ENCODE assay signal across 2 cellular contexts in genomic region chr19:55452381-55453325, GRCh38.
TF ChIP-seq lines count a peak whose summit lies in the region.

No MANE protein-coding gene starts in this region.

TF ChIP-seq in WTC11, 78 proteins besides CTCF, POLR2A, EP300 and RAD21:
- TF ChIP-seq USF1 (CRISPR knock-in tag; IDR thresholded peaks at IDR 0.05) (no peak), SP1 (CRISPR knock-in tag; conservative IDR thresholded peaks at IDR 0.05) (peak; percentile 95), E2F5 (CRISPR knock-in tag; IDR thresholded peaks at IDR 0.05) (0 out of 2 replicates have a peak, but pooled peaks have one; percentile 33), FOXJ3 (CRISPR knock-in tag; IDR thresholded peaks at IDR 0.05; ENCODE audit: borderline replicate concordance) (no peak), NFYB (CRISPR knock-in tag; conservative IDR thresholded peaks at IDR 0.05; ENCODE audit: low read depth) (peak; percentile 76), ERG (CRISPR knock-in tag; IDR thresholded peaks at IDR 0.05) (no peak), NFE2L1 (CRISPR knock-in tag; IDR thresholded peaks at IDR 0.05) (no peak), JUN (CRISPR knock-in tag; IDR thresholded peaks at IDR 0.05) (no peak), FOXP1 (CRISPR knock-in tag; IDR thresholded peaks at IDR 0.05; ENCODE audit: borderline replicate concordance) (0 out of 2 replicates have a peak, but pooled peaks have one; percentile 44), ATF6 (CRISPR knock-in tag; IDR thresholded peaks at IDR 0.05) (no peak), EMX1 (CRISPR knock-in tag; IDR thresholded peaks at IDR 0.05) (peak; percentile 86; the same call in 1 of the 2 replicates)
- TF ChIP-seq, protein P1, sequence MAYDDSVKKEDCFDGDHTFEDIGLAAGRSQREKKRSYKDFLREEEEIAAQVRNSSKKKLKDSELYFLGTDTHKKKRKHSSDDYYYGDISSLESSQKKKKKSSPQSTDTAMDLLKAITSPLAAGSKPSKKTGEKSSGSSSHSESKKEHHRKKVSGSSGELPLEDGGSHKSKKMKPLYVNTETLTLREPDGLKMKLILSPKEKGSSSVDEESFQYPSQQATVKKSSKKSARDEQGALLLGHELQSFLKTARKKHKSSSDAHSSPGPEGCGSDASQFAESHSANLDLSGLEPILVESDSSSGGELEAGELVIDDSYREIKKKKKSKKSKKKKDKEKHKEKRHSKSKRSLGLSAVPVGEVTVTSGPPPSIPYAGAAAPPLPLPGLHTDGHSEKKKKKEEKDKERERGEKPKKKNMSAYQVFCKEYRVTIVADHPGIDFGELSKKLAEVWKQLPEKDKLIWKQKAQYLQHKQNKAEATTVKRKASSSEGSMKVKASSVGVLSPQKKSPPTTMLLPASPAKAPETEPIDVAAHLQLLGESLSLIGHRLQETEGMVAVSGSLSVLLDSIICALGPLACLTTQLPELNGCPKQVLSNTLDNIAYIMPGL (CRISPR knock-in tag; IDR thresholded peaks at IDR 0.05): peak; percentile 43; the same call in 1 of the 2 replicates
- TF ChIP-seq, protein P2, sequence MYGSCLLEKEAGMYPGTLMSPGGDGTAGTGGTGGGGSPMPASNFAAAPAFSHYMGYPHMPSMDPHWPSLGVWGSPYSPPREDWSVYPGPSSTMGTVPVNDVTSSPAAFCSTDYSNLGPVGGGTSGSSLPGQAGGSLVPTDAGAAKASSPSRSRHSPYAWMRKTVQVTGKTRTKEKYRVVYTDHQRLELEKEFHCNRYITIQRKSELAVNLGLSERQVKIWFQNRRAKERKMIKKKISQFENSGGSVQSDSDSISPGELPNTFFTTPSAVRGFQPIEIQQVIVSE (CRISPR knock-in tag; IDR thresholded peaks at IDR 0.05; ENCODE audit: borderline replicate concordance): no peak

TF ChIP-seq in H1, 55 proteins besides CTCF, POLR2A, EP300 and RAD21 (continues in another document):
- TF ChIP-seq SIN3A (conservative IDR thresholded peaks at IDR 0.05 in 1 of 2, IDR thresholded peaks at IDR 0.05 in 1 of 2; ENCODE audit: low read depth in 1 of 2, low read length in 2 of 2) (peak in 1 of 2 experiments; percentile 28; a peak in 1 of 4 replicates), TBP (IDR thresholded peaks at IDR 0.05; ENCODE audit: low read depth, low read length) (0 out of 2 replicates have a peak, but pooled peaks have one; percentile 6), SP1 (IDR thresholded peaks at IDR 0.05; ENCODE audit: low read depth, low read length) (peak; percentile 94; the same call in 1 of the 2 replicates), POLR2AphosphoS5 (IDR thresholded peaks at IDR 0.05; ENCODE audit: low read depth, low read length) (no peak), RBBP5 (IDR thresholded peaks at IDR 0.05; ENCODE audit: borderline replicate concordance, low read depth, low read length) (no peak), TAF1 (IDR thresholded peaks at IDR 0.05; ENCODE audit: low read depth, low read length) (no peak), MAFK (IDR thresholded peaks at IDR 0.05; ENCODE audit: low read depth, low read length) (no peak), CHD2 (IDR thresholded peaks at IDR 0.05; ENCODE audit: low read length) (peak; percentile 36; the same call in 1 of the 2 replicates), BRCA1 (IDR thresholded peaks at IDR 0.05; ENCODE audit: low read depth, low read length) (no peak), ASH2L (IDR thresholded peaks at IDR 0.05; ENCODE audit: low read length) (no peak), RFX5 (IDR thresholded peaks at IDR 0.05; ENCODE audit: borderline replicate concordance, low read depth, low read length) (no peak), NRF1 (IDR thresholded peaks at IDR 0.05; ENCODE audit: low read depth, low read length) (no peak), RNF2 (IDR thresholded peaks at IDR 0.05; ENCODE audit: borderline replicate concordance, low read depth, low read length, missing control alignments, poor library complexity, severe bottlenecking) (no peak), SP4 (IDR thresholded peaks at IDR 0.05; ENCODE audit: low read length) (peak; percentile 87), SUZ12 (IDR thresholded peaks at IDR 0.05; ENCODE audit: low read length) (no peak; the same call in 1 of the 2 replicates), HDAC6 (IDR thresholded peaks at IDR 0.05; ENCODE audit: low read depth, low read length) (no peak), SIRT6 (IDR thresholded peaks at IDR 0.05; ENCODE audit: low read length) (no peak), CHD1 (IDR thresholded peaks at IDR 0.05; ENCODE audit: low read depth, low read length) (peak; percentile 84), BACH1 (IDR thresholded peaks at IDR 0.05; ENCODE audit: low read length) (no peak; the same call in 1 of the 2 replicates), JUN (IDR thresholded peaks at IDR 0.05; ENCODE audit: low read depth, low read length) (no peak), JUND (IDR thresholded peaks at IDR 0.05; ENCODE audit: low read length) (peak; percentile 85), TEAD4 (IDR thresholded peaks at IDR 0.05; ENCODE audit: low read depth, low read length) (no peak), RXRA (IDR thresholded peaks at IDR 0.05; ENCODE audit: insufficient read depth, low read depth, low read length) (no peak), SAP30 (IDR thresholded peaks at IDR 0.05; ENCODE audit: insufficient read depth, insufficient replicate concordance, low read length) (no peak), CTBP2 (IDR thresholded peaks at IDR 0.05; ENCODE audit: borderline replicate concordance, insufficient read depth, insufficient read length, low read length) (no peak), SRF (IDR thresholded peaks at IDR 0.05; ENCODE audit: low read depth, low read length) (no peak), BCL11A (IDR thresholded peaks at IDR 0.05; ENCODE audit: low read depth in 2 of 2, low read length in 2 of 2) (no peak), FOSL1 (IDR thresholded peaks at IDR 0.05; ENCODE audit: insufficient read depth, low read depth, low read length) (no peak), SP2 (IDR thresholded peaks at IDR 0.05; ENCODE audit: low read length) (no peak), CEBPB (IDR thresholded peaks at IDR 0.05; ENCODE audit: low read depth, low read length) (no peak), CREB1 (IDR thresholded peaks at IDR 0.05) (peak; percentile 6), MAX (IDR thresholded peaks at IDR 0.05) (peak; percentile 53), KDM4A (IDR thresholded peaks at IDR 0.05; ENCODE audit: low read depth, low read length, severe bottlenecking) (no peak), ATF2 (IDR thresholded peaks at IDR 0.05; ENCODE audit: low read length) (no peak), POU5F1 (IDR thresholded peaks at IDR 0.05; ENCODE audit: low read depth, low read length) (no peak), PHF8 (conservative IDR thresholded peaks at IDR 0.05; ENCODE audit: low read depth, low read length) (no peak), KDM1A (IDR thresholded peaks at IDR 0.05; ENCODE audit: borderline replicate concordance, low read length) (no peak), YY1 (IDR thresholded peaks at IDR 0.05; ENCODE audit: low read depth, low read length) (no peak), ZNF274 (IDR thresholded peaks at IDR 0.05; ENCODE audit: borderline replicate concordance, extremely low read depth, low read length) (no peak), GABPA (IDR thresholded peaks at IDR 0.05; ENCODE audit: borderline replicate concordance, insufficient read depth, low read length) (no peak), TAF7 (optimal IDR thresholded peaks at IDR 0.05; ENCODE audit: borderline replicate concordance, low read depth, low read length) (no peak)
- TF ChIP-seq, protein P3, sequence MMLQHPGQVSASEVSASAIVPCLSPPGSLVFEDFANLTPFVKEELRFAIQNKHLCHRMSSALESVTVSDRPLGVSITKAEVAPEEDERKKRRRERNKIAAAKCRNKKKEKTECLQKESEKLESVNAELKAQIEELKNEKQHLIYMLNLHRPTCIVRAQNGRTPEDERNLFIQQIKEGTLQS (IDR thresholded peaks at IDR 0.05; ENCODE audit: insufficient read depth, low read depth, low read length): no peak
- TF ChIP-seq, protein P4, sequence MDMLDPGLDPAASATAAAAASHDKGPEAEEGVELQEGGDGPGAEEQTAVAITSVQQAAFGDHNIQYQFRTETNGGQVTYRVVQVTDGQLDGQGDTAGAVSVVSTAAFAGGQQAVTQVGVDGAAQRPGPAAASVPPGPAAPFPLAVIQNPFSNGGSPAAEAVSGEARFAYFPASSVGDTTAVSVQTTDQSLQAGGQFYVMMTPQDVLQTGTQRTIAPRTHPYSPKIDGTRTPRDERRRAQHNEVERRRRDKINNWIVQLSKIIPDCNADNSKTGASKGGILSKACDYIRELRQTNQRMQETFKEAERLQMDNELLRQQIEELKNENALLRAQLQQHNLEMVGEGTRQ (IDR thresholded peaks at IDR 0.05; ENCODE audit: low read length): no peak
- TF ChIP-seq, protein P5, sequence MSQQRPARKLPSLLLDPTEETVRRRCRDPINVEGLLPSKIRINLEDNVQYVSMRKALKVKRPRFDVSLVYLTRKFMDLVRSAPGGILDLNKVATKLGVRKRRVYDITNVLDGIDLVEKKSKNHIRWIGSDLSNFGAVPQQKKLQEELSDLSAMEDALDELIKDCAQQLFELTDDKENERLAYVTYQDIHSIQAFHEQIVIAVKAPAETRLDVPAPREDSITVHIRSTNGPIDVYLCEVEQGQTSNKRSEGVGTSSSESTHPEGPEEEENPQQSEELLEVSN (IDR thresholded peaks at IDR 0.05): 0 out of 2 replicates have a peak, but pooled peaks have one; percentile 34
- TF ChIP-seq, protein P6, sequence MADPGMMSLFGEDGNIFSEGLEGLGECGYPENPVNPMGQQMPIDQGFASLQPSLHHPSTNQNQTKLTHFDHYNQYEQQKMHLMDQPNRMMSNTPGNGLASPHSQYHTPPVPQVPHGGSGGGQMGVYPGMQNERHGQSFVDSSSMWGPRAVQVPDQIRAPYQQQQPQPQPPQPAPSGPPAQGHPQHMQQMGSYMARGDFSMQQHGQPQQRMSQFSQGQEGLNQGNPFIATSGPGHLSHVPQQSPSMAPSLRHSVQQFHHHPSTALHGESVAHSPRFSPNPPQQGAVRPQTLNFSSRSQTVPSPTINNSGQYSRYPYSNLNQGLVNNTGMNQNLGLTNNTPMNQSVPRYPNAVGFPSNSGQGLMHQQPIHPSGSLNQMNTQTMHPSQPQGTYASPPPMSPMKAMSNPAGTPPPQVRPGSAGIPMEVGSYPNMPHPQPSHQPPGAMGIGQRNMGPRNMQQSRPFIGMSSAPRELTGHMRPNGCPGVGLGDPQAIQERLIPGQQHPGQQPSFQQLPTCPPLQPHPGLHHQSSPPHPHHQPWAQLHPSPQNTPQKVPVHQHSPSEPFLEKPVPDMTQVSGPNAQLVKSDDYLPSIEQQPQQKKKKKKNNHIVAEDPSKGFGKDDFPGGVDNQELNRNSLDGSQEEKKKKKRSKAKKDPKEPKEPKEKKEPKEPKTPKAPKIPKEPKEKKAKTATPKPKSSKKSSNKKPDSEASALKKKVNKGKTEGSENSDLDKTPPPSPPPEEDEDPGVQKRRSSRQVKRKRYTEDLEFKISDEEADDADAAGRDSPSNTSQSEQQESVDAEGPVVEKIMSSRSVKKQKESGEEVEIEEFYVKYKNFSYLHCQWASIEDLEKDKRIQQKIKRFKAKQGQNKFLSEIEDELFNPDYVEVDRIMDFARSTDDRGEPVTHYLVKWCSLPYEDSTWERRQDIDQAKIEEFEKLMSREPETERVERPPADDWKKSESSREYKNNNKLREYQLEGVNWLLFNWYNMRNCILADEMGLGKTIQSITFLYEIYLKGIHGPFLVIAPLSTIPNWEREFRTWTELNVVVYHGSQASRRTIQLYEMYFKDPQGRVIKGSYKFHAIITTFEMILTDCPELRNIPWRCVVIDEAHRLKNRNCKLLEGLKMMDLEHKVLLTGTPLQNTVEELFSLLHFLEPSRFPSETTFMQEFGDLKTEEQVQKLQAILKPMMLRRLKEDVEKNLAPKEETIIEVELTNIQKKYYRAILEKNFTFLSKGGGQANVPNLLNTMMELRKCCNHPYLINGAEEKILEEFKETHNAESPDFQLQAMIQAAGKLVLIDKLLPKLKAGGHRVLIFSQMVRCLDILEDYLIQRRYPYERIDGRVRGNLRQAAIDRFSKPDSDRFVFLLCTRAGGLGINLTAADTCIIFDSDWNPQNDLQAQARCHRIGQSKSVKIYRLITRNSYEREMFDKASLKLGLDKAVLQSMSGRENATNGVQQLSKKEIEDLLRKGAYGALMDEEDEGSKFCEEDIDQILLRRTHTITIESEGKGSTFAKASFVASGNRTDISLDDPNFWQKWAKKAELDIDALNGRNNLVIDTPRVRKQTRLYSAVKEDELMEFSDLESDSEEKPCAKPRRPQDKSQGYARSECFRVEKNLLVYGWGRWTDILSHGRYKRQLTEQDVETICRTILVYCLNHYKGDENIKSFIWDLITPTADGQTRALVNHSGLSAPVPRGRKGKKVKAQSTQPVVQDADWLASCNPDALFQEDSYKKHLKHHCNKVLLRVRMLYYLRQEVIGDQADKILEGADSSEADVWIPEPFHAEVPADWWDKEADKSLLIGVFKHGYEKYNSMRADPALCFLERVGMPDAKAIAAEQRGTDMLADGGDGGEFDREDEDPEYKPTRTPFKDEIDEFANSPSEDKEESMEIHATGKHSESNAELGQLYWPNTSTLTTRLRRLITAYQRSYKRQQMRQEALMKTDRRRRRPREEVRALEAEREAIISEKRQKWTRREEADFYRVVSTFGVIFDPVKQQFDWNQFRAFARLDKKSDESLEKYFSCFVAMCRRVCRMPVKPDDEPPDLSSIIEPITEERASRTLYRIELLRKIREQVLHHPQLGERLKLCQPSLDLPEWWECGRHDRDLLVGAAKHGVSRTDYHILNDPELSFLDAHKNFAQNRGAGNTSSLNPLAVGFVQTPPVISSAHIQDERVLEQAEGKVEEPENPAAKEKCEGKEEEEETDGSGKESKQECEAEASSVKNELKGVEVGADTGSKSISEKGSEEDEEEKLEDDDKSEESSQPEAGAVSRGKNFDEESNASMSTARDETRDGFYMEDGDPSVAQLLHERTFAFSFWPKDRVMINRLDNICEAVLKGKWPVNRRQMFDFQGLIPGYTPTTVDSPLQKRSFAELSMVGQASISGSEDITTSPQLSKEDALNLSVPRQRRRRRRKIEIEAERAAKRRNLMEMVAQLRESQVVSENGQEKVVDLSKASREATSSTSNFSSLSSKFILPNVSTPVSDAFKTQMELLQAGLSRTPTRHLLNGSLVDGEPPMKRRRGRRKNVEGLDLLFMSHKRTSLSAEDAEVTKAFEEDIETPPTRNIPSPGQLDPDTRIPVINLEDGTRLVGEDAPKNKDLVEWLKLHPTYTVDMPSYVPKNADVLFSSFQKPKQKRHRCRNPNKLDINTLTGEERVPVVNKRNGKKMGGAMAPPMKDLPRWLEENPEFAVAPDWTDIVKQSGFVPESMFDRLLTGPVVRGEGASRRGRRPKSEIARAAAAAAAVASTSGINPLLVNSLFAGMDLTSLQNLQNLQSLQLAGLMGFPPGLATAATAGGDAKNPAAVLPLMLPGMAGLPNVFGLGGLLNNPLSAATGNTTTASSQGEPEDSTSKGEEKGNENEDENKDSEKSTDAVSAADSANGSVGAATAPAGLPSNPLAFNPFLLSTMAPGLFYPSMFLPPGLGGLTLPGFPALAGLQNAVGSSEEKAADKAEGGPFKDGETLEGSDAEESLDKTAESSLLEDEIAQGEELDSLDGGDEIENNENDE (IDR thresholded peaks at IDR 0.05; ENCODE audit: insufficient replicate concordance, low read length): no peak
